In genomic region chr10:117324367-117324766, GRCh38 we compare ENCODE assay signal across 29 cellular contexts.
"Had no signal": no experiment of that assay in that cellular context is flagged by ENCODE, and none has a peak within 500 bp of the region (broad histone marks: within the 10 kb centered on the region; RNA-seq: fewer than 3 reads in every experiment).

No MANE protein-coding gene starts in this region.

- H3K27me3 ChIP-seq: stomach, suprapubic skin, testis, thyroid gland, tibial artery, tibial nerve, transverse colon, upper lobe of left lung, upper lobe of right lung, uterus, vagina had no signal

- H3K9me3 ChIP-seq: stomach, suprapubic skin, testis, thoracic aorta, thyroid gland, tibial artery, tibial nerve, transverse colon, upper lobe of left lung, upper lobe of right lung, uterus, vagina had no signal

- H3K4me3 Mint-ChIP-seq: stimulated activated effector memory CD8-positive, alpha-beta T cell treated with anti-CD3 and anti-CD28 coated beads, Interleukin-12 subunit alpha, Interleukin-12 subunit beta, amount 100 ng/mL, for 72 hours; stimulated activated memory B cell treated with anti-CD40 and anti-IgM and Interleukin-4, amounts not matched to agents 10 μg/mL and 1 μg/mL and 100 μg/mL, for 72 hours; stimulated activated naive B cell treated with anti-CD40 and anti-IgM and Interleukin-4, amounts not matched to agents 10 μg/mL and 1 μg/mL and 100 μg/mL, for 72 hours; stimulated activated naive CD8-positive, alpha-beta T cell treated with anti-CD3 and anti-CD28 coated beads, Interleukin-15, amount 100 ng/mL, for 72 hours; stimulated activated naive CD8-positive, alpha-beta T cell treated with anti-CD3 and anti-CD28 coated beads, Interleukin-15, Interleukin-2, amounts not matched to agents 100 ng/mL and 50 ng/mL, for 24 hours; type B pancreatic cell had no signal

- DNase-seq: stimulated activated CD4-positive, alpha-beta T cell treated with anti-CD3 and anti-CD28 coated beads, Interleukin-2, amount 100 ng/mL, for 48 hours; stimulated activated CD4-positive, alpha-beta T cell treated with anti-CD3 and anti-CD28 coated beads, Interleukin-4, amount 100 ng/mL, for 1 hour; stimulated activated CD4-positive, alpha-beta T cell treated with anti-CD3 and anti-CD28 coated beads, Interleukin-4, amount 100 ng/mL, for 24 hours; stimulated activated CD4-positive, alpha-beta T cell treated with anti-CD3 and anti-CD28 coated beads, Interleukin-4, amount 100 ng/mL, for 4 hours; stimulated activated CD8-positive, alpha-beta memory T cell treated with anti-CD3 and anti-CD28 coated beads, Interleukin-4, amount 100 ng/mL, for 48 hours; stimulated activated naive B cell treated with anti-CD40 and anti-IgM and Interleukin-4, amounts not matched to agents 10 μg/mL and 1 μg/mL and 100 μg/mL, for 72 hours; stimulated activated naive CD4-positive, alpha-beta T cell; stimulated activated naive CD4-positive, alpha-beta T cell treated with Interleukin-2 at 50 U/mL for 16 hours; stimulated activated naive CD8-positive, alpha-beta T cell treated with anti-CD3 and anti-CD28 coated beads, Interleukin-15, amount 100 ng/mL, for 72 hours; stimulated activated naive CD8-positive, alpha-beta T cell treated with anti-CD3 and anti-CD28 coated beads, Interleukin-15, Interleukin-2, amounts not matched to agents 100 U/mL and 50 U/mL, for 24 hours; stomach; substantia nigra; testis; thyroid gland; tibial artery; transverse colon; trophoblast cell; upper lobe of left lung; upper lobe of right lung; uterus had no signal

- H3K27ac ChIP-seq: stomach, suprapubic skin, testis, thoracic aorta, thyroid gland, tibial artery, tibial nerve, transverse colon, upper lobe of left lung, upper lobe of right lung, uterus, vagina had no signal

- H3K27me3 Mint-ChIP-seq: stimulated activated memory B cell treated with anti-CD40 and anti-IgM and Interleukin-4, amounts not matched to agents 10 μg/mL and 1 μg/mL and 100 μg/mL, for 72 hours; stimulated activated naive B cell treated with anti-CD40 and anti-IgM and Interleukin-4, amounts not matched to agents 10 μg/mL and 1 μg/mL and 100 μg/mL, for 72 hours; stimulated activated naive CD8-positive, alpha-beta T cell treated with anti-CD3 and anti-CD28 coated beads, Interleukin-15, amount 100 ng/mL, for 72 hours; stimulated activated naive CD8-positive, alpha-beta T cell treated with anti-CD3 and anti-CD28 coated beads, Interleukin-15, Interleukin-2, amounts not matched to agents 100 ng/mL and 50 ng/mL, for 24 hours; type B pancreatic cell had no signal

- H3K36me3 ChIP-seq: suprapubic skin, thoracic aorta, thyroid gland, tibial artery, transverse colon, upper lobe of left lung, upper lobe of right lung, uterus, vagina had no signal

- H3K4me3 ChIP-seq: stomach, suprapubic skin, testis, thoracic aorta, thyroid gland, tibial artery, tibial nerve, transverse colon, upper lobe of left lung, upper lobe of right lung, uterus, vagina had no signal

- H3K4me1 Mint-ChIP-seq: stimulated activated memory B cell treated with anti-CD40 and anti-IgM and Interleukin-4, amounts not matched to agents 10 μg/mL and 1 μg/mL and 100 μg/mL, for 72 hours; stimulated activated naive CD8-positive, alpha-beta T cell treated with anti-CD3 and anti-CD28 coated beads, Interleukin-15, amount 100 ng/mL, for 72 hours had no signal

- H3K9me3 Mint-ChIP-seq: stimulated activated effector memory CD8-positive, alpha-beta T cell treated with anti-CD3 and anti-CD28 coated beads, Interleukin-12 subunit alpha, Interleukin-12 subunit beta, amount 100 ng/mL, for 72 hours; stimulated activated naive CD8-positive, alpha-beta T cell treated with anti-CD3 and anti-CD28 coated beads, Interleukin-15, Interleukin-2, amounts not matched to agents 100 ng/mL and 50 ng/mL, for 24 hours; type B pancreatic cell had no signal

- H3K27ac Mint-ChIP-seq: stimulated activated effector memory CD8-positive, alpha-beta T cell treated with anti-CD3 and anti-CD28 coated beads, Interleukin-12 subunit alpha, Interleukin-12 subunit beta, amount 100 ng/mL, for 72 hours; stimulated activated memory B cell treated with anti-CD40 and anti-IgM and Interleukin-4, amounts not matched to agents 10 μg/mL and 1 μg/mL and 100 μg/mL, for 72 hours; stimulated activated naive B cell treated with anti-CD40 and anti-IgM and Interleukin-4, amounts not matched to agents 10 μg/mL and 1 μg/mL and 100 μg/mL, for 72 hours; stimulated activated naive CD8-positive, alpha-beta T cell treated with anti-CD3 and anti-CD28 coated beads, Interleukin-15, amount 100 ng/mL, for 72 hours; stimulated activated naive CD8-positive, alpha-beta T cell treated with anti-CD3 and anti-CD28 coated beads, Interleukin-15, Interleukin-2, amounts not matched to agents 100 ng/mL and 50 ng/mL, for 24 hours; type B pancreatic cell had no signal

- ATAC-seq: stimulated activated effector memory CD8-positive, alpha-beta T cell treated with anti-CD3 and anti-CD28 coated beads, Interleukin-12 subunit alpha, Interleukin-12 subunit beta, amount 100 ng/mL, for 72 hours; stimulated activated memory B cell treated with anti-CD40 and anti-IgM and Interleukin-4, amounts not matched to agents 10 μg/mL and 1 μg/mL and 100 μg/mL, for 72 hours; stimulated activated naive B cell treated with anti-CD40 and anti-IgM and Interleukin-4, amounts not matched to agents 10 μg/mL and 1 μg/mL and 100 μg/mL, for 72 hours; stimulated activated naive CD8-positive, alpha-beta T cell treated with anti-CD3 and anti-CD28 coated beads, Interleukin-15, amount 100 ng/mL, for 72 hours; stimulated activated naive CD8-positive, alpha-beta T cell treated with anti-CD3 and anti-CD28 coated beads, Interleukin-15, Interleukin-2, amounts not matched to agents 100 U/mL and 50 U/mL, for 24 hours; upper lobe of right lung had no signal

- FAIRE-seq: urothelium cell line had no signal

- H3K4me1 ChIP-seq: suprapubic skin, testis, tibial artery, transverse colon, upper lobe of right lung, uterus had no signal
